11 cellular contexts compared by ENCODE assay signal in the genomic region with DNA sequence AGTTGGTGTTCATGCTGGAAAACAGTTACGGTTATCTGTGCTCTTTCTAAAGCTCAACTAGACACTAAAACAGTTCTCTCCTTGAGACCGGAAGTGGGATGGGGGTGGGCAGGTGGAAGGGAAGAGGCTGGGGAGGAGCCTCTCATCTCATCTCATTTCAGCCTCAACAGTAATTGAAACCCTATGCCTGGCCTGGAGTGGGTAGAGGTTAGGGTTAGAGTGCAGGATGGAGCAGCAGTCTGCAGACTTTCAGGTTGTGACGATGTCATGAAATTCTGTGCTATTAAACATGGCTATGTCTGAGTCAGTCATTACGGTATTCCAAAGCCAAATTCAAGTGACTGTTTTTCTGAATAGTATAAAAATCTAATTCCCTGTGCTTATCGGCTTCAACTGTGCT.
DNase-seq lines count a peak whose midpoint lies in the region; ATAC-seq, FAIRE-seq and TF ChIP-seq lines count a peak whose summit lies in the region.
"Had no signal": no experiment of that assay in that cellular context is flagged by ENCODE, and none has a peak within 500 bp of the region (broad histone marks: within the 10 kb centered on the region; RNA-seq: fewer than 3 reads in every experiment).

No MANE protein-coding gene starts in this region.

- peaks cover 35% of the 10 kb centered on the region for H3K36me3 ChIP-seq in MG63
- H3K36me3 ChIP-seq in GM12878 (ENCODE audit: control insufficient read depth in 2 of 2, insufficient read depth in 2 of 2, low read length in 1 of 2): peaks cover 2 to 7% of the 10 kb centered on the region in 2 experiments; a peak in 3 of 4 replicates

- H3K27me3 ChIP-seq in MG63 (no peaks in the 10 kb centered on the region), GM12878 (replicated peaks in 1 of 2; ENCODE audit: control insufficient read depth in 2 of 2, insufficient read depth in 2 of 2, low read length in 1 of 2) (no peaks in the 10 kb centered on the region)
- H3K27me3 ChIP-seq: esophagus muscularis mucosa had no signal

- H3K4me3 ChIP-seq in MG63 (no peak overlapping the region), GM12878 (no peak overlapping the region)
- H3K4me3 ChIP-seq: esophagus muscularis mucosa, lung had no signal

- no peak for TF ChIP-seq POLR2A in GM12878 (IDR thresholded peaks at IDR 0.05; ENCODE audit: low read depth, low read length)

- peak overlapping the region; percentile 12 to 20 for H3K27ac Mint-ChIP-seq in stimulated activated naive CD8-positive, alpha-beta T cell treated with anti-CD3 and anti-CD28 coated beads, Interleukin-15, amount 100 ng/mL, for 72 hours
- H3K27ac Mint-ChIP-seq in effector memory CD8-positive, alpha-beta T cell: peak overlapping the region in 1 of 2 donors; percentile 13

- FAIRE-seq in GM12878 (lab: Jason Lieb, UNC): no peak

- TF ChIP-seq RAD21 in GM12878 (IDR thresholded peaks at IDR 0.05; ENCODE audit: insufficient read depth, low read depth, low read length): no peak

- in situ Hi-C loops in GM12878 (cut with MboI): no loop called here

- SMC1A ChIA-PET in GM12878 (lab: Charles Lee; ENCODE audit: uncharacterized antibody, unreplicated experiment): interaction anchor here (1.0 kb wide), 1 partner anchor 10 kb away, joined by 3 read pairs; no protein-coding TSS in a partner anchor

- 71% methylated on average over 5 of the region's 5 CpGs for WGBS in GM12878 (ENCODE audit: insufficient coverage, insufficient replicate concordance, low lambda C conversion rate, missing lambda C conversion rate)

- intact Hi-C loops in GM12878 (cut with micrococcal nuclease; ENCODE audit: unreplicated experiment): loop anchor here (5.0 kb wide), 1 partner anchor 130 kb away; no protein-coding TSS in a partner anchor

- DNase-seq in stimulated activated naive CD8-positive, alpha-beta T cell treated with anti-CD3 and anti-CD28 coated beads, Interleukin-15, amount 100 ng/mL, for 72 hours: no peak
- DNase-seq in stimulated activated naive CD8-positive, alpha-beta T cell treated with anti-CD3 and anti-CD28 coated beads, Interleukin-15, Interleukin-2, amounts not matched to agents 100 U/mL and 50 U/mL, for 24 hours: no peak
- DNase-seq in MG63 (peak; percentile 4), GM12878 (ENCODE audit: low read depth, low spot score) (no peak), NCI-H1694 (lab: John Stamatoyannopoulos, UW) (no peak), hepatic stellate cell (ENCODE audit: low spot score) (no peak)
- no peak for DNase-seq in effector memory CD8-positive, alpha-beta T cell
- DNase-seq: activated CD4-positive, alpha-beta T cell treated with anti-CD3 and anti-CD28 coated beads for 4 hours; NCI-H1930 had no signal

- H3K27ac ChIP-seq in GM12878 (ENCODE audit: control insufficient read depth, insufficient read depth): no peak overlapping the region
- H3K27ac ChIP-seq: esophagus muscularis mucosa had no signal

- peaks cover 27% of the 10 kb centered on the region for H3K4me1 Mint-ChIP-seq in stimulated activated naive CD8-positive, alpha-beta T cell treated with anti-CD3 and anti-CD28 coated beads, Interleukin-15, amount 100 ng/mL, for 72 hours
- peaks cover 10 to 13% of the 10 kb centered on the region in 2 donors for H3K4me1 Mint-ChIP-seq in effector memory CD8-positive, alpha-beta T cell (ENCODE audit: low read depth in 2 of 2)

- H4K20me1 ChIP-seq in GM12878 (ENCODE audit: control insufficient read depth, insufficient read depth): no peaks in the 10 kb centered on the region

- TF ChIP-seq CTCF in GM12878 (IDR thresholded peaks at IDR 0.05 in 2 of 3, conservative IDR thresholded peaks at IDR 0.05 in 1 of 3; ENCODE audit: control insufficient read depth in 2 of 3, extremely low read depth in 1 of 3, insufficient read depth in 1 of 3, low read depth in 3 of 3, low read length in 3 of 3): no peak

- CTCF ChIA-PET in GM12878 (lab: Yijun Ruan, JAX): interaction anchor here (1.9 kb wide), 1 partner anchor 131 kb away, joined by 6 read pairs; no protein-coding TSS in a partner anchor

- H3K9me3 ChIP-seq in MG63: no peaks in the 10 kb centered on the region
- H3K9me3 ChIP-seq in GM12878 (replicated peaks; ENCODE audit: control insufficient read depth, insufficient read depth, low read length): no peaks in the 10 kb centered on the region
- H3K9me3 ChIP-seq: esophagus muscularis mucosa had no signal

- no peak overlapping the region for H3K4me3 Mint-ChIP-seq in stimulated activated naive CD8-positive, alpha-beta T cell treated with anti-CD3 and anti-CD28 coated beads, Interleukin-15, amount 100 ng/mL, for 72 hours
- H3K4me3 Mint-ChIP-seq in effector memory CD8-positive, alpha-beta T cell: no peak overlapping the region

- no peak overlapping the region for H2AFZ ChIP-seq in GM12878 (ENCODE audit: control insufficient read depth, low read depth, low read length)

- H3K27me3 Mint-ChIP-seq in stimulated activated naive CD8-positive, alpha-beta T cell treated with anti-CD3 and anti-CD28 coated beads, Interleukin-15, amount 100 ng/mL, for 72 hours: no peaks in the 10 kb centered on the region
- no peaks in the 10 kb centered on the region for H3K27me3 Mint-ChIP-seq in effector memory CD8-positive, alpha-beta T cell

- H3K9ac ChIP-seq in GM12878 (ENCODE audit: control insufficient read depth, insufficient read depth, low read length): no peak overlapping the region

- H3K9me3 Mint-ChIP-seq in stimulated activated naive CD8-positive, alpha-beta T cell treated with anti-CD3 and anti-CD28 coated beads, Interleukin-15, amount 100 ng/mL, for 72 hours: no peaks in the 10 kb centered on the region
- H3K9me3 Mint-ChIP-seq in effector memory CD8-positive, alpha-beta T cell: no peaks in the 10 kb centered on the region

- RAD21 ChIA-PET in GM12878 (lab: Charles Lee; ENCODE audit: unreplicated experiment): no interaction called here

- no peak overlapping the region for H3K4me2 ChIP-seq in GM12878 (ENCODE audit: control insufficient read depth, insufficient read depth)

- H3K36me3 Mint-ChIP-seq in effector memory CD8-positive, alpha-beta T cell (ENCODE audit: insufficient read depth): peaks cover 27% of the 10 kb centered on the region

- H3K4me1 ChIP-seq in GM12878 (ENCODE audit: control insufficient read depth, insufficient read depth, low read length): no peaks in the 10 kb centered on the region; the same call in 1 of the 2 replicates
- H3K4me1 ChIP-seq: esophagus muscularis mucosa had no signal

- peak; percentile 65 for ATAC-seq in stimulated activated naive CD8-positive, alpha-beta T cell treated with anti-CD3 and anti-CD28 coated beads, Interleukin-15, amount 100 ng/mL, for 72 hours
- ATAC-seq in stimulated activated naive CD8-positive, alpha-beta T cell treated with anti-CD3 and anti-CD28 coated beads, Interleukin-15, Interleukin-2, amounts not matched to agents 100 U/mL and 50 U/mL, for 24 hours: no peak
- peak; percentile 33 for ATAC-seq in GM12878
- ATAC-seq in effector memory CD8-positive, alpha-beta T cell (replicated peaks): no peak

- no peaks in the 10 kb centered on the region for H3K79me2 ChIP-seq in GM12878 (ENCODE audit: control insufficient read depth, insufficient read depth, low read length)

- BruUV-seq in GM12878 (replicated peaks; lab: Mats Ljungman, UMichigan): no TSS peak

- no peak for TF ChIP-seq EP300 in GM12878 (IDR thresholded peaks at IDR 0.05; ENCODE audit: borderline replicate concordance in 1 of 2, control insufficient read depth in 1 of 2, low read depth in 2 of 2, low read length in 2 of 2)

- POLR2A ChIA-PET in GM12878 (lab: Charles Lee): no interaction called here

TF ChIP-seq in GM12878, 131 proteins besides CTCF, POLR2A, EP300 and RAD21:
- TF ChIP-seq POLR2AphosphoS5 (IDR thresholded peaks at IDR 0.05; ENCODE audit: low read length) (peak; percentile 34; the same call in 1 of the 2 replicates), ZNF24 (IDR thresholded peaks at IDR 0.05) (no peak)
TF ChIP-seq in GM12878: peak in this region for 1.

Comparison
In these comparisons a context has a peak if more than half of its experiments do, and no peak if none do; other contexts are left out.
1. ATAC-seq: peak in stimulated activated naive CD8-positive, alpha-beta T cell treated with anti-CD3 and anti-CD28 coated beads, Interleukin-15, amount 100 ng/mL, for 72 hours (single experiment) and GM12878 (single experiment); none in stimulated activated naive CD8-positive, alpha-beta T cell treated with anti-CD3 and anti-CD28 coated beads, Interleukin-15, Interleukin-2, amounts not matched to agents 100 U/mL and 50 U/mL, for 24 hours (single experiment) and effector memory CD8-positive, alpha-beta T cell (single experiment).